In the genomic region with DNA sequence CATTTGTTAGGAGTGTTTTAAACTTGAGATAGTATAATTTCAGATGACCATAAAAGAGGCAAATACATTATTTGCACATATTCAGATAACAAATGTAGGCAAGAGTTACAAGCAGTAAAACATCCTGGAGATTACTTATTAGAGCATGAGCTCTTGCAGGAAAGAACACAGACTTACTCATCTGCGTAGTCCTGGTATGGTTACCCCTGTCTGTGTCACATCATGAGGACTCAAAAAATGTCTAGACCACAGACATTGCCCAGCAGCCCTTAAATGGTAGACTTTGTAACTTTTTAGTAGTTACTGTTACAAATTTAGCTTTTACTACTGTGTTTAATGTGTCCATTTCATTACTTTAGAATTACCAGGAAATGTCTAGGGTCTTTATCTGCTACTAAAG, we compare ENCODE assay signal across 20 cellular contexts. TPM values are rescaled to one million over a fixed set of nuclear protein-coding genes. Genes with fewer than 3 reads are reported as not detected.
"Had no signal": no experiment of that assay in that cellular context is flagged by ENCODE, and none has a peak within 500 bp of the region (broad histone marks: within the 10 kb centered on the region; RNA-seq: fewer than 3 reads in every experiment).

No MANE protein-coding gene starts in this region.

- H3K27ac Mint-ChIP-seq: activated naive CD8-positive, alpha-beta T cell treated with anti-CD3 and anti-CD28 coated beads, Interleukin-2, amount 10 ng/mL, durations not matched to agents 7 days and 5 days; activated T-helper 1 cell treated with anti-CD3 and anti-CD28 coated beads, Interleukin-12 subunit alpha, Interleukin-12 subunit beta, Interleukin-2, Interleukin-4 antibody, amounts not matched to agents 30 ng/mL and 10 ng/mL and 1 ng/mL, durations not matched to agents 14 hours and 24 hours and 36 hours; endodermal cell; natural killer cell; progenitor cell of endocrine pancreas; T-helper 17 cell had no signal

- H3K27me3 ChIP-seq: gastrocnemius medialis, heart right ventricle, left lung, stomach, testis, upper lobe of left lung had no signal

- H3K36me3 ChIP-seq: gastrocnemius medialis, heart right ventricle, left lung, stomach, upper lobe of left lung had no signal

- H3K4me1 Mint-ChIP-seq: activated naive CD8-positive, alpha-beta T cell treated with anti-CD3 and anti-CD28 coated beads, Interleukin-2, amount 10 ng/mL, durations not matched to agents 7 days and 5 days; natural killer cell; T-helper 17 cell had no signal

- ATAC-seq: gastrocnemius medialis, heart right ventricle, left lung, natural killer cell, right cardiac atrium, T-helper 17 cell had no signal

- DNase-seq: activated CD4-positive, alpha-beta T cell treated with anti-CD3 and anti-CD28 coated beads for 48 hours; activated CD8-positive, alpha-beta memory T cell treated with anti-CD3 and anti-CD28 coated beads, Interleukin-2, amount 50 U/mL, for 48 hours; activated naive CD4-positive, alpha-beta T cell; activated naive CD8-positive, alpha-beta T cell treated with anti-CD3 and anti-CD28 coated beads, Interleukin-2, amount 10 ng/mL, durations not matched to agents 7 days and 5 days; aorta; endodermal cell; erythroblast; gastrocnemius medialis; heart right ventricle; left lung; natural killer cell; nucleus accumbens; right cardiac atrium; stomach; T-helper 17 cell; testis; upper lobe of left lung had no signal

- H3K27me3 Mint-ChIP-seq: activated naive CD8-positive, alpha-beta T cell treated with anti-CD3 and anti-CD28 coated beads, Interleukin-2, amount 10 ng/mL, durations not matched to agents 7 days and 5 days; progenitor cell of endocrine pancreas had no signal

- H3K36me3 Mint-ChIP-seq: activated naive CD8-positive, alpha-beta T cell treated with anti-CD3 and anti-CD28 coated beads, Interleukin-2, amount 10 ng/mL, durations not matched to agents 7 days and 5 days; natural killer cell had no signal

- H3K4me3 Mint-ChIP-seq: activated naive CD8-positive, alpha-beta T cell treated with anti-CD3 and anti-CD28 coated beads, Interleukin-2, amount 10 ng/mL, durations not matched to agents 7 days and 5 days; activated T-helper 1 cell treated with anti-CD3 and anti-CD28 coated beads, Interleukin-12 subunit alpha, Interleukin-12 subunit beta, Interleukin-2, Interleukin-4 antibody, amounts not matched to agents 30 ng/mL and 10 ng/mL and 1 ng/mL, durations not matched to agents 14 hours and 24 hours and 36 hours; endodermal cell; natural killer cell; T-helper 17 cell had no signal

- H3K9me3 ChIP-seq: gastrocnemius medialis, heart right ventricle, left lung, stomach, testis, upper lobe of left lung had no signal

- H3K27ac ChIP-seq: gastrocnemius medialis, heart right ventricle, left lung, skin epidermis, stomach, testis, upper lobe of left lung had no signal

- H3K4me3 ChIP-seq: gastrocnemius medialis, heart right ventricle, left lung, skin epidermis, stomach, testis, upper lobe of left lung had no signal

- H3K9me3 Mint-ChIP-seq: activated naive CD8-positive, alpha-beta T cell treated with anti-CD3 and anti-CD28 coated beads, Interleukin-2, amount 10 ng/mL, durations not matched to agents 7 days and 5 days; activated T-helper 1 cell treated with anti-CD3 and anti-CD28 coated beads, Interleukin-12 subunit alpha, Interleukin-12 subunit beta, Interleukin-2, Interleukin-4 antibody, amounts not matched to agents 30 ng/mL and 10 ng/mL and 1 ng/mL, durations not matched to agents 14 hours and 24 hours and 36 hours; endodermal cell; natural killer cell had no signal

RNA-seq across cellular contexts. Expression of gene CACHD1, which starts 12.8 kb away (rescaled TPM):
- total RNA-seq: natural killer cell had no signal
